ENCODE assay signal across 8 cellular contexts in genomic region chr19:10104665-10105221, GRCh38. TPM values are rescaled to one million over a fixed set of nuclear protein-coding genes. Genes with fewer than 3 reads are reported as not detected.
DNase-seq lines count a peak whose midpoint lies in the region; ATAC-seq and TF ChIP-seq lines count a peak whose summit lies in the region.

No MANE protein-coding gene starts in this region.

- H3K4me1 ChIP-seq in esophagus squamous epithelium, result peaks cover 10 to 40% (median 14%) of the 10 kb centered on the region in 3 donors
- peaks cover 0 to 23% of the 10 kb centered on the region in 2 donors for H3K4me1 ChIP-seq in right atrium auricular region

- no peaks in the 10 kb centered on the region for H3K27me3 ChIP-seq in esophagus squamous epithelium
- no peaks in the 10 kb centered on the region for H3K27me3 ChIP-seq in right atrium auricular region

- intact Hi-C loops in esophagus squamous epithelium (cut with DNase I), result no loop called here

- WGBS in esophagus squamous epithelium, 2 donors, result 42 to 58% methylated on average over 5 to 10 of the region's 13 CpGs

- TF ChIP-seq POLR2A in esophagus squamous epithelium (IDR thresholded peaks at IDR 0.05), result peak in 1 of 4 donors; percentile 26

- no peak overlapping the region for H3K4me3 ChIP-seq in esophagus squamous epithelium
- no peak overlapping the region for H3K4me3 ChIP-seq in right atrium auricular region

- H3K27ac ChIP-seq in esophagus squamous epithelium, result peak overlapping the region; percentile 18 to 85 (median 62)
- H3K27ac ChIP-seq in right atrium auricular region, result no peak overlapping the region

- DNase-seq in activated CD4-positive, alpha-beta T cell treated with anti-CD3 and anti-CD28 coated beads for 1 hour, result peak; percentile 55
- DNase-seq in esophagus squamous epithelium (lab: John Stamatoyannopoulos, UW) (no peak), NCI-H2227 treated with DMSO at 0.1 percent for 48 hours (lab: John Stamatoyannopoulos, UW) (no peak), right atrium auricular region (ENCODE audit: low spot score) (no peak), NCI-H2081 treated with DMSO at 0.1 percent for 48 hours (lab: John Stamatoyannopoulos, UW) (no peak)
- DNase-seq in stimulated activated naive CD8-positive, alpha-beta T cell treated with anti-CD3 and anti-CD28 coated beads, Interleukin-15, Interleukin-2, amounts not matched to agents 100 U/mL and 50 U/mL, for 24 hours, result peak; percentile 78

- no peak for TF ChIP-seq CTCF in esophagus squamous epithelium (IDR thresholded peaks at IDR 0.05)
- TF ChIP-seq CTCF in right atrium auricular region (IDR thresholded peaks at IDR 0.05), result no peak

- ATAC-seq in GM18511 (IDR thresholded peaks at IDR 0.05; ENCODE audit: unreplicated experiment) (peak; percentile 37), HG02973 (IDR thresholded peaks at IDR 0.05; ENCODE audit: unreplicated experiment) (peak; percentile 42)
- ATAC-seq in stimulated activated naive CD8-positive, alpha-beta T cell treated with anti-CD3 and anti-CD28 coated beads, Interleukin-15, Interleukin-2, amounts not matched to agents 100 U/mL and 50 U/mL, for 24 hours, result peak; percentile 73

- H3K9me3 ChIP-seq in esophagus squamous epithelium (no peaks in the 10 kb centered on the region), right atrium auricular region (no peaks in the 10 kb centered on the region)

- H3K36me3 ChIP-seq in esophagus squamous epithelium (peaks cover 17 to 26% (median 22%) of the 10 kb centered on the region in 3 donors), right atrium auricular region (peaks cover 27% of the 10 kb centered on the region)

RNA-seq across cellular contexts. Expression of gene PPAN, which starts 1.4 kb away (rescaled TPM):
- total RNA-seq in esophagus squamous epithelium (10 to 100 TPM; 31.9 to 56.1 (median 39.6) TPM), right atrium auricular region (10 to 100 TPM; 12.7 to 23.2 TPM)

RNA-seq across cellular contexts. Expression of gene ANGPTL6, which starts 2.3 kb away (rescaled TPM):
- under 1 TPM in 1 of 4 donors, not detected in 3; 0.42 TPM for total RNA-seq in esophagus squamous epithelium
- total RNA-seq in right atrium auricular region, result under 1 TPM in 1 of 2 donors, not detected in 1; 0.31 TPM

RNA-seq across cellular contexts. Expression of gene P2RY11, which starts 6.8 kb away (rescaled TPM):
- total RNA-seq in esophagus squamous epithelium (1 to 10 TPM; 2.9 to 9.2 (median 5.8) TPM), right atrium auricular region (1 to 10 TPM in 1 of 2 donors, under 1 TPM in 1; 0.30 to 3.9 TPM)

RNA-seq across cellular contexts. Expression of gene EIF3G, which starts 15.0 kb away (rescaled TPM):
- total RNA-seq in esophagus squamous epithelium, result 100 to 1,000 TPM; 146 to 253 (median 183) TPM
- 100 to 1,000 TPM; 163 to 240 TPM for total RNA-seq in right atrium auricular region

RNA-seq across cellular contexts. Expression of gene SHFL, which starts 18.6 kb away (rescaled TPM):
- total RNA-seq in esophagus squamous epithelium (10 to 100 TPM in 3 of 4 donors, 1 to 10 TPM in 1; 10.0 to 23.7 (median 14.7) TPM), right atrium auricular region (10 to 100 TPM; 11.6 to 16.8 TPM)

Comparison
In these comparisons a context has a peak if more than half of its experiments do, and no peak if none do; other contexts are left out.
1. DNase-seq: peak in activated CD4-positive, alpha-beta T cell treated with anti-CD3 and anti-CD28 coated beads for 1 hour (single experiment) and stimulated activated naive CD8-positive, alpha-beta T cell treated with anti-CD3 and anti-CD28 coated beads, Interleukin-15, Interleukin-2, amounts not matched to agents 100 U/mL and 50 U/mL, for 24 hours (single experiment); none in esophagus squamous epithelium (single experiment), NCI-H2227 treated with DMSO at 0.1 percent for 48 hours (single experiment), right atrium auricular region (single experiment) and NCI-H2081 treated with DMSO at 0.1 percent for 48 hours (single experiment).
2. H3K27ac ChIP-seq: peak in esophagus squamous epithelium (4 of 4); none in right atrium auricular region (0 of 2).
3. Peak in every context shown above with its lines, with median percentiles within 50 percentile points of each other: ATAC-seq.